ENCODE assay signal across 19 cellular contexts in the genomic region with DNA sequence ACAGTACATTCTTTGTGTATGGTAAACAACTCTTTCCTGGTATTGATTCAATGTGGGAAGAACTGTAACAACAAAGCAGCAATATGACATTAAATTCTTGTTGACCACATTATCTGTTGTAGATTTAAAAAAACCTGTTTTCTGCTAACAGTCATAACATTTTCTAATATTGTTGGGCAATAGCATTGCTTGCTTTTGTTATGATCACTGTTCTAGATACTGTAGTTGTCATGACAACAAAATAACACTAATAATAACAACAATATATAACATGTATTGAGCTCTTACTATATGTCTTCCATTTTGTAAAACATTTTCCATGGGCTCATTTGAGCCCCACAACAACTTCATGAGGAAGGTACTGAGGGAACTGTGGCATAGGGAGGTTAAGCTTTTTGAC.
"Had no signal": no experiment of that assay in that cellular context is flagged by ENCODE, and none has a peak within 500 bp of the region (broad histone marks: within the 10 kb centered on the region; RNA-seq: fewer than 3 reads in every experiment).

No MANE protein-coding gene starts in this region.

- DNase-seq: activated CD8-positive, alpha-beta memory T cell treated with anti-CD3 and anti-CD28 coated beads, Interleukin-2, amount 50 U/mL, for 4 hours; activated CD8-positive, alpha-beta T cell treated with anti-CD3 and anti-CD28 coated beads, Interleukin-2, amount 10 ng/mL, durations not matched to agents 7 days and 5 days; activated gamma-delta T cell; activated T-cell treated with anti-CD3 and anti-CD28 coated beads, Interleukin-2, amount 50 U/mL, for 48 hours; cortex of kidney; effector CD4-positive, alpha-beta T cell; left lung; mammary epithelial cell; naive B cell; pancreas; stimulated activated CD4-positive, alpha-beta T cell treated with anti-CD3 and anti-CD28 coated beads, Interleukin-2, amount 100 ng/mL, for 48 hours; stimulated activated naive B cell treated with anti-CD40 and anti-IgM and Interleukin-4, amounts not matched to agents 10 μg/mL and 1 μg/mL and 100 μg/mL, for 72 hours; T-helper 17 cell; uterus; WERI-Rb-1 had no signal

- H3K4me2 ChIP-seq: hepatocyte, neural progenitor cell had no signal

- H3K9me3 ChIP-seq: pancreas, uterus had no signal

- FAIRE-seq: keratinocyte, pancreas had no signal

- ATAC-seq: activated CD8-positive, alpha-beta T cell treated with anti-CD3 and anti-CD28 coated beads, Interleukin-2, amount 10 ng/mL, durations not matched to agents 7 days and 5 days; left lung; pancreas; stimulated activated naive B cell treated with anti-CD40 and anti-IgM and Interleukin-4, amounts not matched to agents 10 μg/mL and 1 μg/mL and 100 μg/mL, for 72 hours; T-helper 17 cell had no signal

- H3K4me3 ChIP-seq: hepatocyte, left lung, neural progenitor cell, pancreas, tibial nerve, uterus had no signal

- H3K9ac ChIP-seq: neural progenitor cell had no signal

- H3K27me3 ChIP-seq: hepatocyte, left lung, neural progenitor cell, pancreas, tibial nerve, uterus had no signal

- H3K36me3 ChIP-seq: left lung, neural progenitor cell, pancreas, tibial nerve, uterus, WERI-Rb-1 had no signal

- H3K27ac ChIP-seq: hepatocyte, left lung, neural progenitor cell, pancreas, tibial nerve, uterus, WERI-Rb-1 had no signal

- H3K79me2 ChIP-seq: hepatocyte had no signal

- H2AFZ ChIP-seq: hepatocyte, neural progenitor cell had no signal

- H3K4me1 ChIP-seq: left lung, neural progenitor cell, pancreas, tibial nerve, uterus had no signal
